12 cellular contexts compared by ENCODE assay signal in the genomic region with DNA sequence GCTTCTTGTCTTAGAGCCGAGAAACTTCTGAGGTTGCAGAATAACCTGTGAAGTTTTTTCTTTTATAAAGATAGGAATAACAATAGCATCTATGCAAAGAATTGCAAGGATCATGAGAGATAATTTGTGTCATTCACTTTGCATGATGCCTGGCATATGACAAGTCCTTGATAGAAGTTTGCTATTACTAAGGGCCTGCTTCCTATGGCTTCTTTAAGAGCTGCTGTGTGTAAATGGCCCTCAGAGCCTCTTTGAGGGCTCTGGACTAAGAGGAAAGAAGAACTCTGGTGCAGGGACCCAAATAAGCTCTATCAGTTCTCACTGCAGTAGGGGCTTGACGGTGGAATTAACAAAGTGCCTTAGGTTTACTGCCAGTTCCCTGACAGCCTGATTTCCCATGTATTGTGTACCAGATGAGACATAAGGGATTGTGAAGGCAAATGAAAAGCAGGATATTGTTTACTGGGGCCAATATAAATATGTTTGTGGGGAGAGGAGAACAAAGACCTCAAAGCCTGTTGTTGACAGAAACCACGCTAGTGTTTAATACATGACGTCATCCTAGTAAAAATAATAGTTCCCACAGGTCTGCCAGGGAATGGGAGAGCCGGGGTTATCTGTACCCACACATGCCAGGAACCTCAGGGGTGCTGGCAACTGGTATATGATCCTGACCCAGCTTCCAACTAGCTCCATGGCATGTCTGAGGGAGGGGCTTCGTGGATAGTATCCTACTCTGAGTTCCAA.
DNase-seq lines count a peak whose midpoint lies in the region; TF ChIP-seq lines count a peak whose summit lies in the region.
"Had no signal": no experiment of that assay in that cellular context is flagged by ENCODE, and none has a peak within 500 bp of the region (broad histone marks: within the 10 kb centered on the region; RNA-seq: fewer than 3 reads in every experiment).

No MANE protein-coding gene starts in this region.

- CTCF ChIA-PET in activated CD4-positive, alpha-beta memory T cell treated with anti-CD3 and anti-CD28 coated beads, Interleukin-2, amount 10 ng/mL, durations not matched to agents 7 days and 5 days (lab: Charles Lee) = no interaction called here

- H3K4me3 ChIP-seq in choroid plexus epithelial cell (ENCODE audit: low read depth, low read length) = no peak overlapping the region
- H3K4me3 ChIP-seq: Peyer's patch had no signal

- no peak for TF ChIP-seq CTCF in choroid plexus epithelial cell (conservative IDR thresholded peaks at IDR 0.05; ENCODE audit: low read depth, low read length)
- no peak for TF ChIP-seq CTCF in GM13976 (IDR thresholded peaks at IDR 0.05; ENCODE audit: borderline replicate concordance, control extremely low read depth, extremely low read depth, insufficient read depth, missing control alignments)

- no peaks in the 10 kb centered on the region for H3K9me3 Mint-ChIP-seq in activated CD4-positive, alpha-beta memory T cell treated with anti-CD3 and anti-CD28 coated beads, Interleukin-2, amount 10 ng/mL, durations not matched to agents 7 days and 5 days
- H3K9me3 Mint-ChIP-seq: stimulated activated memory B cell treated with anti-CD40 and anti-IgM and Interleukin-4, amounts not matched to agents 10 μg/mL and 1 μg/mL and 100 μg/mL, for 72 hours had no signal

- no peaks in the 10 kb centered on the region for H3K27me3 Mint-ChIP-seq in activated CD4-positive, alpha-beta memory T cell treated with anti-CD3 and anti-CD28 coated beads, Interleukin-2, amount 10 ng/mL, durations not matched to agents 7 days and 5 days

- in situ Hi-C loops in GM13976 (cut with MboI; ENCODE audit: low sequenced_read_pairs, unreplicated experiment) = no loop called here

- H3K27ac Mint-ChIP-seq in activated CD4-positive, alpha-beta memory T cell treated with anti-CD3 and anti-CD28 coated beads, Interleukin-2, amount 10 ng/mL, durations not matched to agents 7 days and 5 days = no peak overlapping the region
- H3K27ac Mint-ChIP-seq: naive B cell; stimulated activated memory B cell treated with anti-CD40 and anti-IgM and Interleukin-4, amounts not matched to agents 10 μg/mL and 1 μg/mL and 100 μg/mL, for 72 hours had no signal

- no peaks in the 10 kb centered on the region for H3K4me1 Mint-ChIP-seq in activated CD4-positive, alpha-beta memory T cell treated with anti-CD3 and anti-CD28 coated beads, Interleukin-2, amount 10 ng/mL, durations not matched to agents 7 days and 5 days
- H3K4me1 Mint-ChIP-seq: naive B cell; stimulated activated memory B cell treated with anti-CD40 and anti-IgM and Interleukin-4, amounts not matched to agents 10 μg/mL and 1 μg/mL and 100 μg/mL, for 72 hours had no signal

- peak; percentile 38 for DNase-seq in Daoy (ENCODE audit: low read depth)
- peak; percentile 24 to 51 for DNase-seq in NCI-H446 (lab: John Stamatoyannopoulos, UW)
- peak; percentile 52 for DNase-seq in choroid plexus epithelial cell (ENCODE audit: low read depth)
- DNase-seq in myocyte (ENCODE audit: low read depth) = peak; percentile 69
- DNase-seq in T-helper 2 cell = no peak
- DNase-seq in activated CD4-positive, alpha-beta memory T cell treated with anti-CD3 and anti-CD28 coated beads, Interleukin-2, amount 10 ng/mL, durations not matched to agents 7 days and 5 days = no peak
- DNase-seq in GM13976 (ENCODE audit: low spot score) = no peak
- no peak for DNase-seq in erythroblast (lab: John Stamatoyannopoulos, UW)
- DNase-seq: naive B cell, NCI-H1436 treated with DMSO at 0.1 percent for 48 hours, Peyer's patch had no signal

- H3K36me3 Mint-ChIP-seq in activated CD4-positive, alpha-beta memory T cell treated with anti-CD3 and anti-CD28 coated beads, Interleukin-2, amount 10 ng/mL, durations not matched to agents 7 days and 5 days (ENCODE audit: low read depth) = no peaks in the 10 kb centered on the region
- H3K36me3 Mint-ChIP-seq: naive B cell; stimulated activated memory B cell treated with anti-CD40 and anti-IgM and Interleukin-4, amounts not matched to agents 10 μg/mL and 1 μg/mL and 100 μg/mL, for 72 hours had no signal

- POLR2A ChIA-PET in activated CD4-positive, alpha-beta memory T cell treated with anti-CD3 and anti-CD28 coated beads, Interleukin-2, amount 10 ng/mL, durations not matched to agents 7 days and 5 days (lab: Charles Lee) = no interaction called here

- TF ChIP-seq POLR2A in erythroblast (IDR thresholded peaks at IDR 0.05; ENCODE audit: low read length) = no peak

- H3K4me3 Mint-ChIP-seq in activated CD4-positive, alpha-beta memory T cell treated with anti-CD3 and anti-CD28 coated beads, Interleukin-2, amount 10 ng/mL, durations not matched to agents 7 days and 5 days = no peak overlapping the region
- H3K4me3 Mint-ChIP-seq: naive B cell; stimulated activated memory B cell treated with anti-CD40 and anti-IgM and Interleukin-4, amounts not matched to agents 10 μg/mL and 1 μg/mL and 100 μg/mL, for 72 hours had no signal

Comparison
In these comparisons a context has a peak if more than half of its experiments do, and no peak if none do; other contexts are left out.
1. DNase-seq: peak in Daoy (single experiment), NCI-H446 (2 of 2), choroid plexus epithelial cell (single experiment) and myocyte (single experiment); none in T-helper 2 cell (0 of 5), activated CD4-positive, alpha-beta memory T cell treated with anti-CD3 and anti-CD28 coated beads, Interleukin-2, amount 10 ng/mL, durations not matched to agents 7 days and 5 days (single experiment), GM13976 (single experiment) and erythroblast (0 of 2).